In the genomic region with DNA sequence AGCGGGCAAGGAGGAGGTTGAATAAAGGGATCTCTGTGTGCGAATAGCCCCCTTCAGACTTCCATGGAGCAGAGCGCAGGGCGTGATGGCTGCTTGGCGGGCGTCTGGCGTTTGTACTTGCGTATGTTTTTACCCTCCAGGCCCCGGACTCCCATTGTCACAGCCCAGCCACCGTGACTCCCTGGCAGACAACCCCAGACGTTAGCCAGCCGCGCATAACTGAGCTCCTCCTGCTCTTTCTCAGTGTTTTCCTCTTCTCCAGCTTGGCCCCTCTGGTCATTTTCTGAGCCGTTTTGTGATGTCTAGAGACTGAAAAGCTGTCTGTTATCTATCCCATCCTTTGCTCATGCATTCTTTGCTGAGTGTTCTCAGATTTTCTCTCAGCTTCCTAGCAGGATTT, we compare ENCODE assay signal across 1 cellular context.
TF ChIP-seq lines count a peak whose summit lies in the region.

No MANE protein-coding gene starts in this region.

TF ChIP-seq in GM23338, 12 proteins besides CTCF, POLR2A, EP300 and RAD21 (continued from another document):
- TF ChIP-seq ZNF462 (CRISPR knock-in tag; IDR thresholded peaks at IDR 0.05) = no peak
- TF ChIP-seq ETS1 (IDR thresholded peaks at IDR 0.05) = no peak
- no peak for TF ChIP-seq ZNF114 (CRISPR knock-in tag; IDR thresholded peaks at IDR 0.05)
- TF ChIP-seq NANOG (IDR thresholded peaks at IDR 0.05; ENCODE audit: borderline replicate concordance) = no peak
